8 cellular contexts compared by ENCODE assay signal in genomic region chr6:89079611-89080213, GRCh38. TPM values are rescaled to one million over a fixed set of nuclear protein-coding genes. Genes with fewer than 3 reads are reported as not detected.
DNase-seq lines count a peak whose midpoint lies in the region; ATAC-seq and TF ChIP-seq lines count a peak whose summit lies in the region.

No MANE protein-coding gene starts in this region.

- H3K4me3 ChIP-seq in coronary artery (peak overlapping the region; percentile 100), liver (ENCODE audit: low read depth in 1 of 3, low read length in 3 of 3) (peak overlapping the region; percentile 74 to 96 (median 85))

- H3K9ac ChIP-seq in liver (ENCODE audit: low read depth in 1 of 2, low read length in 2 of 2), result peak overlapping the region; percentile 97 to 98

- peak overlapping the region; percentile 98 for H3K27ac Mint-ChIP-seq in activated CD4-positive, alpha-beta T cell treated with anti-CD3 and anti-CD28 coated beads, Interleukin-2, amount 10 ng/mL, durations not matched to agents 24 days and 14 days

- DNase-seq in NCI-H1436 (lab: John Stamatoyannopoulos, UW) (peak; percentile 26), NCI-H1436 treated with DMSO at 0.1 percent for 48 hours (lab: John Stamatoyannopoulos, UW) (no peak), NCI-H146 treated with DMSO at 0.1 percent for 48 hours (lab: John Stamatoyannopoulos, UW; ENCODE audit: unreplicated experiment) (peak; percentile 34), coronary artery (ENCODE audit: low spot score) (no peak)
- peak; percentile 90 for DNase-seq in activated CD4-positive, alpha-beta T cell treated with anti-CD3 and anti-CD28 coated beads, Interleukin-2, amount 10 ng/mL, durations not matched to agents 24 days and 14 days
- peak in 2 of 3 experiments; percentile 22 to 24 for DNase-seq in stimulated activated CD4-positive, alpha-beta T cell treated with anti-CD3 and anti-CD28 coated beads, TNF-alpha, amount 100 ng/mL, for 24 hours (ENCODE audit: low read depth in 3 of 3)

- peaks cover 22% of the 10 kb centered on the region for H3K4me1 Mint-ChIP-seq in activated CD4-positive, alpha-beta T cell treated with anti-CD3 and anti-CD28 coated beads, Interleukin-2, amount 10 ng/mL, durations not matched to agents 24 days and 14 days

- H3K4me1 ChIP-seq in liver (ENCODE audit: control insufficient read depth in 4 of 4, insufficient read depth in 4 of 4, low read length in 3 of 4), result peaks cover 0 to 14% (median 2%) of the 10 kb centered on the region in 4 donors

- ATAC-seq in GM18858 (IDR thresholded peaks at IDR 0.05; ENCODE audit: unreplicated experiment), result no peak

- peaks cover 22% of the 10 kb centered on the region for H3K36me3 Mint-ChIP-seq in activated CD4-positive, alpha-beta T cell treated with anti-CD3 and anti-CD28 coated beads, Interleukin-2, amount 10 ng/mL, durations not matched to agents 24 days and 14 days (ENCODE audit: low read depth)

- no peaks in the 10 kb centered on the region for H3K9me3 ChIP-seq in liver (ENCODE audit: control insufficient read depth in 4 of 4, low read length in 3 of 4)

- H3K27ac ChIP-seq in coronary artery (peak overlapping the region; percentile 100), liver (ENCODE audit: low read depth in 1 of 2, low read length in 2 of 2) (peak overlapping the region; percentile 99 to 100)

- H3K36me3 ChIP-seq in liver (ENCODE audit: control insufficient read depth in 4 of 4, insufficient read depth in 3 of 4, low read depth in 1 of 4, low read length in 3 of 4), result peaks cover 0 to 13% (median 8%) of the 10 kb centered on the region in 4 donors

- no peak for TF ChIP-seq CTCF in coronary artery (IDR thresholded peaks at IDR 0.05)
- TF ChIP-seq CTCF in liver (IDR thresholded peaks at IDR 0.05; ENCODE audit: low read depth, low read length, missing input control), result no peak

- no peaks in the 10 kb centered on the region for H3K27me3 Mint-ChIP-seq in activated CD4-positive, alpha-beta T cell treated with anti-CD3 and anti-CD28 coated beads, Interleukin-2, amount 10 ng/mL, durations not matched to agents 24 days and 14 days

- no peaks in the 10 kb centered on the region for H3K27me3 ChIP-seq in liver (ENCODE audit: control insufficient read depth in 4 of 4, insufficient read depth in 4 of 4, low read length in 3 of 4)

- intact Hi-C loops in activated CD4-positive, alpha-beta T cell treated with anti-CD3 and anti-CD28 coated beads, Interleukin-2, amount 10 ng/mL, durations not matched to agents 24 days and 14 days (cut with micrococcal nuclease), result loop anchor here (1.0 to 10.0 kb wide), 11 partner anchors 19 to 1925 kb away; partner anchors contain the start of genes AKIRIN2, CASP8AP2, LYRM2 and MAP3K7

- TF ChIP-seq RAD21 in liver (IDR thresholded peaks at IDR 0.05), result peak; percentile 10 to 13

- H3K4me3 Mint-ChIP-seq in activated CD4-positive, alpha-beta T cell treated with anti-CD3 and anti-CD28 coated beads, Interleukin-2, amount 10 ng/mL, durations not matched to agents 24 days and 14 days, result peak overlapping the region; percentile 89

- peaks cover 3% of the 10 kb centered on the region for H3K9me3 Mint-ChIP-seq in activated CD4-positive, alpha-beta T cell treated with anti-CD3 and anti-CD28 coated beads, Interleukin-2, amount 10 ng/mL, durations not matched to agents 24 days and 14 days

- WGBS in liver, result under 1% methylated on average over 17 of the region's 17 CpGs

TF ChIP-seq in liver, 16 proteins besides CTCF, POLR2A, EP300 and RAD21:
- TF ChIP-seq TAF1 (conservative IDR thresholded peaks at IDR 0.05) (peak; percentile 57), REST (IDR thresholded peaks at IDR 0.05) (peak; percentile 72), YY1 (IDR thresholded peaks at IDR 0.05) (peak; percentile 55), EGR1 (IDR thresholded peaks at IDR 0.05; ENCODE audit: low read depth in 2 of 2) (no peak), MAX (IDR thresholded peaks at IDR 0.05) (peak; percentile 8)

RNA-seq across cellular contexts. Expression of gene PNRC1, which starts 0.8 kb away (rescaled TPM):
- total RNA-seq in activated CD4-positive, alpha-beta T cell treated with anti-CD3 and anti-CD28 coated beads, Interleukin-2, amount 10 ng/mL, durations not matched to agents 24 days and 14 days, result 48.3 and 51.2 TPM in 2 replicates
- 10 to 100 TPM; 40.9 to 71.4 TPM for total RNA-seq in liver
- polyA plus RNA-seq in liver, result 10 to 100 TPM; 27.4 to 66.4 TPM

RNA-seq across cellular contexts. Expression of gene SRSF12, which starts 38.2 kb away (rescaled TPM):
- 0.05 TPM in 1 of 2 replicates, not detected in the other for total RNA-seq in activated CD4-positive, alpha-beta T cell treated with anti-CD3 and anti-CD28 coated beads, Interleukin-2, amount 10 ng/mL, durations not matched to agents 24 days and 14 days
- total RNA-seq in liver, result 1 to 10 TPM in 1 of 2 donors, under 1 TPM in 1; 0.17 to 1.0 TPM
- under 1 TPM; 0.22 to 0.56 TPM for polyA plus RNA-seq in liver

Comparison
In these comparisons a context has a peak if more than half of its experiments do, and no peak if none do; other contexts are left out.
1. DNase-seq: peak in NCI-H1436 (single experiment), NCI-H146 treated with DMSO at 0.1 percent for 48 hours (single experiment), activated CD4-positive, alpha-beta T cell treated with anti-CD3 and anti-CD28 coated beads, Interleukin-2, amount 10 ng/mL, durations not matched to agents 24 days and 14 days (single experiment) and stimulated activated CD4-positive, alpha-beta T cell treated with anti-CD3 and anti-CD28 coated beads, TNF-alpha, amount 100 ng/mL, for 24 hours (2 of 3); none in NCI-H1436 treated with DMSO at 0.1 percent for 48 hours (single experiment) and coronary artery (single experiment).